Comparison of ENCODE assay signal across 22 cellular contexts in the genomic region with DNA sequence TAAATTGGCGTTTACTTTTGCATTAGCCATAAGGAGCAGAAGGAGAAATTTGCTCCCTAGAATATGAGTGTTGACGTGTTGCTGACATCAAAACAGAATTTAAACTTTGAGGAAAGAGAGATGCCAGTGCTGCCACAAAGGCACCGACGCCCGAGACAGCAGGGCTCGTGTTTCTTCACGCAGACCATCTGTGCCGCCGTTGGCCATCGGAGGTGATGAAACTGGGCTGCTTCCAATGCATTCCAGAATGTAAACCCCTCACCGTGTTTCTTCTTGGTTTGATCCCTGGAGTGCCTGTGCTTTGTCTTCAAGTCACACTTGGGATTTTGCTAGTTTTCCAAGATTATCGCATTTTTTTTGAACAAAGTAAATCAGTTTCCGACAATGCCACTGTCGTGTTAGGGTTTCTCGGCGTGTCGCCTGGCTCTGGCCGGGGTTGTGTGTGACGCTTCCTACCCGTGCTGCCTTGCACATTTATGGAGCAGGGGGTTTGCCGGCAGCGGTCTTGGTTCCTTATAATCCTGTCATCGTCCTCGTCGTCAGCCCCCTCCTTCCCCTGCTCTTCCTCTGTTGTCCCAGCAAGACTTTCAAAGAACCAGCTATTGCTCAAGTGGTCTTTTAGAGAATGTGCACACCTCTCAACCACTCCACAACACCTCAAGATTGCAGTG.
A peak's percentile ranks its signal among the peaks of the same experiment; 100 is the strongest.
DNase-seq lines count a peak whose midpoint lies in the region; ATAC-seq and TF ChIP-seq lines count a peak whose summit lies in the region.
"Had no signal": no experiment of that assay in that cellular context is flagged by ENCODE, and none has a peak within 500 bp of the region (broad histone marks: within the 10 kb centered on the region; RNA-seq: fewer than 3 reads in every experiment).

No MANE protein-coding gene starts in this region.

- no peak overlapping the region for H3K27ac Mint-ChIP-seq in activated CD8-positive, alpha-beta memory T cell treated with anti-CD3 and anti-CD28 coated beads, Interleukin-2, amount 10 ng/mL, durations not matched to agents 7 days and 5 days
- H3K27ac Mint-ChIP-seq in WTC11, result no peak overlapping the region
- H3K27ac Mint-ChIP-seq in effector memory CD8-positive, alpha-beta T cell, result no peak overlapping the region
- H3K27ac Mint-ChIP-seq: activated CD4-positive, alpha-beta T cell treated with anti-CD3 and anti-CD28 coated beads for 36 hours; activated naive CD8-positive, alpha-beta T cell treated with anti-CD3 and anti-CD28 coated beads, Interleukin-2, amount 10 ng/mL, durations not matched to agents 7 days and 5 days had no signal

- H3K27me3 ChIP-seq in subcutaneous abdominal adipose tissue (ENCODE audit: control insufficient read depth in 5 of 5, insufficient read depth in 4 of 5, low read length in 5 of 5), result no peaks in the 10 kb centered on the region
- H3K27me3 ChIP-seq: gastroesophageal sphincter, ovary, testis had no signal

- peaks cover 7% of the 10 kb centered on the region for H3K27me3 Mint-ChIP-seq in activated CD8-positive, alpha-beta memory T cell treated with anti-CD3 and anti-CD28 coated beads, Interleukin-2, amount 10 ng/mL, durations not matched to agents 7 days and 5 days
- peaks cover 5% of the 10 kb centered on the region; the same call in 1 of the 2 replicates for H3K27me3 Mint-ChIP-seq in WTC11 (ENCODE audit: low read depth)
- H3K27me3 Mint-ChIP-seq in effector memory CD8-positive, alpha-beta T cell, result no peaks in the 10 kb centered on the region
- H3K27me3 Mint-ChIP-seq: activated CD4-positive, alpha-beta T cell treated with anti-CD3 and anti-CD28 coated beads for 36 hours had no signal

- peak; percentile 30 for DNase-seq in activated CD8-positive, alpha-beta memory T cell treated with anti-CD3 and anti-CD28 coated beads for 24 hours
- DNase-seq in activated CD8-positive, alpha-beta memory T cell treated with anti-CD3 and anti-CD28 coated beads, Interleukin-2, amount 10 ng/mL, durations not matched to agents 7 days and 5 days, result no peak
- DNase-seq in WTC11 (ENCODE audit: low spot score) (peak; percentile 4), left lobe of liver (ENCODE audit: low spot score) (peak; percentile 33), DMS79 treated with DMSO at 0.1 percent for 48 hours (lab: John Stamatoyannopoulos, UW) (no peak), SHP77 (lab: John Stamatoyannopoulos, UW) (no peak)
- DNase-seq in effector memory CD8-positive, alpha-beta T cell, result no peak
- DNase-seq: activated CD4-positive, alpha-beta T cell treated with anti-CD3 and anti-CD28 coated beads for 36 hours; activated naive CD8-positive, alpha-beta T cell treated with anti-CD3 and anti-CD28 coated beads, Interleukin-2, amount 10 ng/mL, durations not matched to agents 7 days and 5 days; activated T-cell treated with anti-CD3 and anti-CD28 coated beads, Interleukin-2, amount 50 U/mL, for 4 hours; C1 segment of cervical spinal cord; DMS153; erythroblast; NCI-H1417; NCI-H774; PC-9; stimulated activated CD4-positive, alpha-beta T cell treated with anti-CD3 and anti-CD28 coated beads, Interleukin-4, amount 100 ng/mL, for 24 hours had no signal

- no peaks in the 10 kb centered on the region for H3K36me3 Mint-ChIP-seq in activated CD8-positive, alpha-beta memory T cell treated with anti-CD3 and anti-CD28 coated beads, Interleukin-2, amount 10 ng/mL, durations not matched to agents 7 days and 5 days
- no peaks in the 10 kb centered on the region for H3K36me3 Mint-ChIP-seq in WTC11
- H3K36me3 Mint-ChIP-seq in effector memory CD8-positive, alpha-beta T cell (ENCODE audit: insufficient read depth), result peaks cover 5% of the 10 kb centered on the region
- H3K36me3 Mint-ChIP-seq: activated naive CD8-positive, alpha-beta T cell treated with anti-CD3 and anti-CD28 coated beads, Interleukin-2, amount 10 ng/mL, durations not matched to agents 7 days and 5 days had no signal

- H3K4me1 Mint-ChIP-seq in activated CD8-positive, alpha-beta memory T cell treated with anti-CD3 and anti-CD28 coated beads, Interleukin-2, amount 10 ng/mL, durations not matched to agents 7 days and 5 days, result peaks cover 4% of the 10 kb centered on the region
- no peaks in the 10 kb centered on the region for H3K4me1 Mint-ChIP-seq in WTC11
- peaks cover 4 to 6% of the 10 kb centered on the region in 2 donors for H3K4me1 Mint-ChIP-seq in effector memory CD8-positive, alpha-beta T cell (ENCODE audit: low read depth in 2 of 2)

- no peak overlapping the region for H3K4me3 Mint-ChIP-seq in activated CD8-positive, alpha-beta memory T cell treated with anti-CD3 and anti-CD28 coated beads, Interleukin-2, amount 10 ng/mL, durations not matched to agents 7 days and 5 days
- no peak overlapping the region for H3K4me3 Mint-ChIP-seq in WTC11
- H3K4me3 Mint-ChIP-seq in effector memory CD8-positive, alpha-beta T cell, result no peak overlapping the region
- H3K4me3 Mint-ChIP-seq: activated CD4-positive, alpha-beta T cell treated with anti-CD3 and anti-CD28 coated beads for 36 hours; activated naive CD8-positive, alpha-beta T cell treated with anti-CD3 and anti-CD28 coated beads, Interleukin-2, amount 10 ng/mL, durations not matched to agents 7 days and 5 days; activated T-cell treated with anti-CD3 and anti-CD28 coated beads, Interleukin-2, amount 50 U/mL, for 4 hours had no signal

- TF ChIP-seq CTCF in WTC11 (IDR thresholded peaks at IDR 0.05), result no peak

- no peak overlapping the region for H3K4me3 ChIP-seq in subcutaneous abdominal adipose tissue (ENCODE audit: low read depth in 1 of 5, low read length in 5 of 5)
- H3K4me3 ChIP-seq: gastroesophageal sphincter, ovary, PC-9, testis had no signal

- no peaks in the 10 kb centered on the region for H3K36me3 ChIP-seq in subcutaneous abdominal adipose tissue (ENCODE audit: control insufficient read depth in 5 of 5, insufficient read depth in 5 of 5, low read length in 5 of 5)
- H3K36me3 ChIP-seq: gastroesophageal sphincter, ovary had no signal

- CTCF ChIA-PET in activated CD8-positive, alpha-beta memory T cell treated with anti-CD3 and anti-CD28 coated beads, Interleukin-2, amount 10 ng/mL, durations not matched to agents 7 days and 5 days (lab: Charles Lee), result interaction anchor here (1.5 kb wide), 1 partner anchor 17 kb away, joined by 3 read pairs; no protein-coding TSS in a partner anchor
- CTCF ChIA-PET in WTC11 (lab: Charles Lee), result no interaction called here

- no peak overlapping the region for H3K9ac ChIP-seq in subcutaneous abdominal adipose tissue (ENCODE audit: low read length in 5 of 5)

- POLR2A ChIA-PET in WTC11 (lab: Charles Lee), result no interaction called here

- peaks cover 0 to 6% (median 4%) of the 10 kb centered on the region in 5 donors for H3K9me3 ChIP-seq in subcutaneous abdominal adipose tissue (ENCODE audit: control insufficient read depth in 5 of 5, low read length in 5 of 5)
- H3K9me3 ChIP-seq: ovary, testis had no signal

- H3K4me1 ChIP-seq in subcutaneous abdominal adipose tissue (ENCODE audit: control insufficient read depth in 5 of 5, insufficient read depth in 5 of 5, low read length in 5 of 5), result peaks cover 0 to 39% (median 22%) of the 10 kb centered on the region in 5 donors

- peak overlapping the region; percentile 52 for H3K27ac ChIP-seq in subcutaneous abdominal adipose tissue (ENCODE audit: low read depth, low read length)
- H3K27ac ChIP-seq: ovary, PC-9 had no signal

- H3K9me3 Mint-ChIP-seq in activated CD8-positive, alpha-beta memory T cell treated with anti-CD3 and anti-CD28 coated beads, Interleukin-2, amount 10 ng/mL, durations not matched to agents 7 days and 5 days (ENCODE audit: low read depth), result no peaks in the 10 kb centered on the region
- H3K9me3 Mint-ChIP-seq in WTC11, result peaks cover 15% of the 10 kb centered on the region
- no peaks in the 10 kb centered on the region for H3K9me3 Mint-ChIP-seq in effector memory CD8-positive, alpha-beta T cell

- ATAC-seq in activated CD8-positive, alpha-beta memory T cell treated with anti-CD3 and anti-CD28 coated beads, Interleukin-2, amount 10 ng/mL, durations not matched to agents 7 days and 5 days, result no peak
- ATAC-seq in WTC11, result no peak
- ATAC-seq in left lobe of liver, result no peak
- ATAC-seq in effector memory CD8-positive, alpha-beta T cell (replicated peaks), result no peak
- ATAC-seq: activated CD4-positive, alpha-beta T cell treated with anti-CD3 and anti-CD28 coated beads for 36 hours; activated T-cell treated with anti-CD3 and anti-CD28 coated beads, Interleukin-2, amount 50 U/mL, for 4 hours; SK-N-SH treated with all-trans-retinoic acid at 6 μM for 48 hours had no signal

TF ChIP-seq in WTC11, 78 proteins besides CTCF, POLR2A, EP300 and RAD21 (continues in another document):
- no peak for TF ChIP-seq GABPB1 (CRISPR knock-in tag; IDR thresholded peaks at IDR 0.05)
- no peak for TF ChIP-seq MYBL2 (CRISPR knock-in tag; IDR thresholded peaks at IDR 0.05)
- no peak for TF ChIP-seq EMX1 (CRISPR knock-in tag; IDR thresholded peaks at IDR 0.05)
- TF ChIP-seq ZNF532 (CRISPR knock-in tag; IDR thresholded peaks at IDR 0.05; ENCODE audit: borderline replicate concordance), result no peak
- no peak for TF ChIP-seq CBFB (CRISPR knock-in tag; IDR thresholded peaks at IDR 0.05; ENCODE audit: low read depth)

Comparison
In these comparisons a context has a peak if more than half of its experiments do, and no peak if none do; other contexts are left out.
1. DNase-seq: peak in activated CD8-positive, alpha-beta memory T cell treated with anti-CD3 and anti-CD28 coated beads for 24 hours (single experiment), WTC11 (single experiment) and left lobe of liver (single experiment); none in activated CD8-positive, alpha-beta memory T cell treated with anti-CD3 and anti-CD28 coated beads, Interleukin-2, amount 10 ng/mL, durations not matched to agents 7 days and 5 days (single experiment), DMS79 treated with DMSO at 0.1 percent for 48 hours (single experiment), effector memory CD8-positive, alpha-beta T cell (0 of 3) and SHP77 (0 of 2).